In the genomic region with DNA sequence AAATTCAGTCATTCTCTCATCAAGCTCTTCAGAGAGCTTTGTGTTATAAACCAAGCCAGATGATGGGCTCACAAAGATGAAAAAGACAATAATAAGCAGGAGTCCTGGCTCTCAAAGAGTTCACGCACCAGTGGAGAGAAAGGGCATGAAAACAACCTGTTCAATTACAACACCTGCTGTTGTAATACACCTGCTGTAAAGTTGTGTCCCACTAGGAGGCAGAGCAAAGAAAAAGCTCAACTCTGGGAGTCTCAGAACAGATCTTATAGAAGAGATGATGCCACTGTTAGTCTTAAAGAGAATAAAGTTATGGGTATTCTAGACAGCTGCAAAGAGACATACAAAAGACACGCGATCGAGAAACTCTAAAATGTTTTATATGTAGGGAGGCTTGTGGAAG, we compare ENCODE assay signal across 1 cellular context.
TF ChIP-seq lines count a peak whose summit lies in the region.

No MANE protein-coding gene starts in this region.

TF ChIP-seq in GM23338, 12 proteins besides CTCF, POLR2A, EP300 and RAD21 (continued from another document):
- TF ChIP-seq ZNF462 (CRISPR knock-in tag; IDR thresholded peaks at IDR 0.05) (no peak), ZNF331 (CRISPR knock-in tag; IDR thresholded peaks at IDR 0.05; ENCODE audit: low read depth) (no peak), POLR2AphosphoS5 (IDR thresholded peaks at IDR 0.05; ENCODE audit: low read depth) (no peak)
